Comparison of ENCODE assay signal across 3 cellular contexts in genomic region chr7:150791304-150791703, GRCh38.
TF ChIP-seq lines count a peak whose summit lies in the region.

No MANE protein-coding gene starts in this region.

TF ChIP-seq in SK-N-SH, 30 proteins besides CTCF, POLR2A, EP300 and RAD21:
- TF ChIP-seq, protein P1, sequence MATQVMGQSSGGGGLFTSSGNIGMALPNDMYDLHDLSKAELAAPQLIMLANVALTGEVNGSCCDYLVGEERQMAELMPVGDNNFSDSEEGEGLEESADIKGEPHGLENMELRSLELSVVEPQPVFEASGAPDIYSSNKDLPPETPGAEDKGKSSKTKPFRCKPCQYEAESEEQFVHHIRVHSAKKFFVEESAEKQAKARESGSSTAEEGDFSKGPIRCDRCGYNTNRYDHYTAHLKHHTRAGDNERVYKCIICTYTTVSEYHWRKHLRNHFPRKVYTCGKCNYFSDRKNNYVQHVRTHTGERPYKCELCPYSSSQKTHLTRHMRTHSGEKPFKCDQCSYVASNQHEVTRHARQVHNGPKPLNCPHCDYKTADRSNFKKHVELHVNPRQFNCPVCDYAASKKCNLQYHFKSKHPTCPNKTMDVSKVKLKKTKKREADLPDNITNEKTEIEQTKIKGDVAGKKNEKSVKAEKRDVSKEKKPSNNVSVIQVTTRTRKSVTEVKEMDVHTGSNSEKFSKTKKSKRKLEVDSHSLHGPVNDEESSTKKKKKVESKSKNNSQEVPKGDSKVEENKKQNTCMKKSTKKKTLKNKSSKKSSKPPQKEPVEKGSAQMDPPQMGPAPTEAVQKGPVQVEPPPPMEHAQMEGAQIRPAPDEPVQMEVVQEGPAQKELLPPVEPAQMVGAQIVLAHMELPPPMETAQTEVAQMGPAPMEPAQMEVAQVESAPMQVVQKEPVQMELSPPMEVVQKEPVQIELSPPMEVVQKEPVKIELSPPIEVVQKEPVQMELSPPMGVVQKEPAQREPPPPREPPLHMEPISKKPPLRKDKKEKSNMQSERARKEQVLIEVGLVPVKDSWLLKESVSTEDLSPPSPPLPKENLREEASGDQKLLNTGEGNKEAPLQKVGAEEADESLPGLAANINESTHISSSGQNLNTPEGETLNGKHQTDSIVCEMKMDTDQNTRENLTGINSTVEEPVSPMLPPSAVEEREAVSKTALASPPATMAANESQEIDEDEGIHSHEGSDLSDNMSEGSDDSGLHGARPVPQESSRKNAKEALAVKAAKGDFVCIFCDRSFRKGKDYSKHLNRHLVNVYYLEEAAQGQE (IDR thresholded peaks at IDR 0.05; ENCODE audit: low read depth, low read length): no peak
- no peak for TF ChIP-seq FOSL2 (IDR thresholded peaks at IDR 0.05; ENCODE audit: borderline replicate concordance, low read depth)

TF ChIP-seq in SK-N-SH treated with all-trans-retinoic acid at 6 μM for 48 hours, 23 proteins besides CTCF, POLR2A, EP300 and RAD21:
- TF ChIP-seq GLIS3 (CRISPR knock-in tag; IDR thresholded peaks at IDR 0.05): no peak
- TF ChIP-seq CREB5 (CRISPR knock-in tag; IDR thresholded peaks at IDR 0.05; ENCODE audit: low read depth): no peak
- no peak for TF ChIP-seq ISL1 (CRISPR knock-in tag; IDR thresholded peaks at IDR 0.05)
- no peak for TF ChIP-seq TCF4 (CRISPR knock-in tag; IDR thresholded peaks at IDR 0.05; ENCODE audit: borderline replicate concordance)
- no peak for TF ChIP-seq ZC3H10 (CRISPR knock-in tag; IDR thresholded peaks at IDR 0.05)
- no peak for TF ChIP-seq ZNF565 (CRISPR knock-in tag; conservative IDR thresholded peaks at IDR 0.05; ENCODE audit: low read depth)
- TF ChIP-seq, protein P2, sequence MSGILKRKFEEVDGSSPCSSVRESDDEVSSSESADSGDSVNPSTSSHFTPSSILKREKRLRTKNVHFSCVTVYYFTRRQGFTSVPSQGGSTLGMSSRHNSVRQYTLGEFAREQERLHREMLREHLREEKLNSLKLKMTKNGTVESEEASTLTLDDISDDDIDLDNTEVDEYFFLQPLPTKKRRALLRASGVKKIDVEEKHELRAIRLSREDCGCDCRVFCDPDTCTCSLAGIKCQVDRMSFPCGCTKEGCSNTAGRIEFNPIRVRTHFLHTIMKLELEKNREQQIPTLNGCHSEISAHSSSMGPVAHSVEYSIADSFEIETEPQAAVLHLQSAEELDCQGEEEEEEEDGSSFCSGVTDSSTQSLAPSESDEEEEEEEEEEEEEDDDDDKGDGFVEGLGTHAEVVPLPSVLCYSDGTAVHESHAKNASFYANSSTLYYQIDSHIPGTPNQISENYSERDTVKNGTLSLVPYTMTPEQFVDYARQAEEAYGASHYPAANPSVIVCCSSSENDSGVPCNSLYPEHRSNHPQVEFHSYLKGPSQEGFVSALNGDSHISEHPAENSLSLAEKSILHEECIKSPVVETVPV (CRISPR knock-in tag; IDR thresholded peaks at IDR 0.05): no peak
- TF ChIP-seq ZNF8 (CRISPR knock-in tag; IDR thresholded peaks at IDR 0.05): no peak
- no peak for TF ChIP-seq ARNTL (CRISPR knock-in tag; IDR thresholded peaks at IDR 0.05; ENCODE audit: borderline replicate concordance, low read depth)
- no peak for TF ChIP-seq ESRRG (CRISPR knock-in tag; IDR thresholded peaks at IDR 0.05)
- TF ChIP-seq BACH2 (CRISPR knock-in tag; IDR thresholded peaks at IDR 0.05; ENCODE audit: borderline replicate concordance): no peak
- no peak for TF ChIP-seq OSR1 (CRISPR knock-in tag; IDR thresholded peaks at IDR 0.05)
- TF ChIP-seq, protein P3, sequence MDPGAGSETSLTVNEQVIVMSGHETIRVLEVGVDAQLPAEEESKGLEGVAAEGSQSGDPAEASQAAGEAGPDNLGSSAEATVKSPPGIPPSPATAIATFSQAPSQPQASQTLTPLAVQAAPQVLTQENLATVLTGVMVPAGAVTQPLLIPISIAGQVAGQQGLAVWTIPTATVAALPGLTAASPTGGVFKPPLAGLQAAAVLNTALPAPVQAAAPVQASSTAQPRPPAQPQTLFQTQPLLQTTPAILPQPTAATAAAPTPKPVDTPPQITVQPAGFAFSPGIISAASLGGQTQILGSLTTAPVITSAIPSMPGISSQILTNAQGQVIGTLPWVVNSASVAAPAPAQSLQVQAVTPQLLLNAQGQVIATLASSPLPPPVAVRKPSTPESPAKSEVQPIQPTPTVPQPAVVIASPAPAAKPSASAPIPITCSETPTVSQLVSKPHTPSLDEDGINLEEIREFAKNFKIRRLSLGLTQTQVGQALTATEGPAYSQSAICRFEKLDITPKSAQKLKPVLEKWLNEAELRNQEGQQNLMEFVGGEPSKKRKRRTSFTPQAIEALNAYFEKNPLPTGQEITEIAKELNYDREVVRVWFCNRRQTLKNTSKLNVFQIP (CRISPR knock-in tag; IDR thresholded peaks at IDR 0.05; ENCODE audit: borderline replicate concordance, low read depth): no peak
- no peak for TF ChIP-seq CSDC2 (CRISPR knock-in tag; IDR thresholded peaks at IDR 0.05)
- TF ChIP-seq TOX (CRISPR knock-in tag; IDR thresholded peaks at IDR 0.05; ENCODE audit: borderline replicate concordance): no peak
- TF ChIP-seq, protein P4, sequence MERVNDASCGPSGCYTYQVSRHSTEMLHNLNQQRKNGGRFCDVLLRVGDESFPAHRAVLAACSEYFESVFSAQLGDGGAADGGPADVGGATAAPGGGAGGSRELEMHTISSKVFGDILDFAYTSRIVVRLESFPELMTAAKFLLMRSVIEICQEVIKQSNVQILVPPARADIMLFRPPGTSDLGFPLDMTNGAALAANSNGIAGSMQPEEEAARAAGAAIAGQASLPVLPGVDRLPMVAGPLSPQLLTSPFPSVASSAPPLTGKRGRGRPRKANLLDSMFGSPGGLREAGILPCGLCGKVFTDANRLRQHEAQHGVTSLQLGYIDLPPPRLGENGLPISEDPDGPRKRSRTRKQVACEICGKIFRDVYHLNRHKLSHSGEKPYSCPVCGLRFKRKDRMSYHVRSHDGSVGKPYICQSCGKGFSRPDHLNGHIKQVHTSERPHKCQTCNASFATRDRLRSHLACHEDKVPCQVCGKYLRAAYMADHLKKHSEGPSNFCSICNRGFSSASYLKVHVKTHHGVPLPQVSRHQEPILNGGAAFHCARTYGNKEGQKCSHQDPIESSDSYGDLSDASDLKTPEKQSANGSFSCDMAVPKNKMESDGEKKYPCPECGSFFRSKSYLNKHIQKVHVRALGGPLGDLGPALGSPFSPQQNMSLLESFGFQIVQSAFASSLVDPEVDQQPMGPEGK (CRISPR knock-in tag; IDR thresholded peaks at IDR 0.05; ENCODE audit: borderline replicate concordance): no peak
- no peak for TF ChIP-seq ZNF70 (CRISPR knock-in tag; IDR thresholded peaks at IDR 0.05)
- TF ChIP-seq SNAI2 (CRISPR knock-in tag; IDR thresholded peaks at IDR 0.05): no peak
TF ChIP-seq in SK-N-SH treated with all-trans-retinoic acid at 6 μM for 48 hours: peak in this region for 0.

TF ChIP-seq in H1, 55 proteins besides CTCF, POLR2A, EP300 and RAD21:
- no peak for TF ChIP-seq SIN3A (conservative IDR thresholded peaks at IDR 0.05 in 1 of 2, IDR thresholded peaks at IDR 0.05 in 1 of 2; ENCODE audit: low read depth in 1 of 2, low read length in 2 of 2)
- TF ChIP-seq TCF12 (IDR thresholded peaks at IDR 0.05; ENCODE audit: low read depth, low read length): no peak
- TF ChIP-seq BCL11A (IDR thresholded peaks at IDR 0.05; ENCODE audit: low read depth in 2 of 2, low read length in 2 of 2): no peak
- TF ChIP-seq ASH2L (IDR thresholded peaks at IDR 0.05; ENCODE audit: low read length): no peak
- TF ChIP-seq CHD7 (IDR thresholded peaks at IDR 0.05; ENCODE audit: insufficient replicate concordance, low read length): no peak
- TF ChIP-seq EGR1 (IDR thresholded peaks at IDR 0.05; ENCODE audit: borderline replicate concordance, low read depth, low read length): no peak
- TF ChIP-seq SUZ12 (IDR thresholded peaks at IDR 0.05; ENCODE audit: low read length): no peak
- TF ChIP-seq NANOG (IDR thresholded peaks at IDR 0.05; ENCODE audit: insufficient read depth, low read depth, low read length, poor library complexity, severe bottlenecking): no peak
- no peak for TF ChIP-seq RBBP5 (IDR thresholded peaks at IDR 0.05; ENCODE audit: borderline replicate concordance, low read depth, low read length)
TF ChIP-seq in H1: peak in this region for 0.
